ENCODE assay signal across 12 cellular contexts in the genomic region with DNA sequence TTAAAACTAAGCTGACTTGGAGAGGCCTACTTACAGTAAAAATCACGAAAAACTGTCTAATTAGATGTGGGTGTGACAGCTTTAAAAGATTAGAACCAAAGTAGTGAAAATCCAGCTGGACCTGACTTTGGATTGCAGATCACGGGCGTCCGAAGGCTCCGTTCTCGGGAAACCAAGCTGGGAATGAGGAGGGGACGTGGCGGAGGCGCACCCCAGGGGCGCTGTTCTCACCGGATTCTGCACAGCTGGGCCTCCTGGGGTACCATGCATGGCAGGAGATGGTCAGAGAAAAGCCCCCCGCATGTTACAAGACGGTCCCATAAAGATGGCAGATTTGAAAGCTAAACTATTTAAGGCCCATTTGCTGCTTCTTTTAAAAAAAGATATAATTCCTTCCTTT. TPM values are rescaled to one million over a fixed set of nuclear protein-coding genes. Genes with fewer than 3 reads are reported as not detected.
"Had no signal": no experiment of that assay in that cellular context is flagged by ENCODE, and none has a peak within 500 bp of the region (broad histone marks: within the 10 kb centered on the region; RNA-seq: fewer than 3 reads in every experiment).

No MANE protein-coding gene starts in this region.

- FAIRE-seq: H1, H54 had no signal

- H3K9me3 ChIP-seq: HAP-1 had no signal

- H3K36me3 ChIP-seq: HAP-1 had no signal

- ATAC-seq: GM23338, HCT116 had no signal

- DNase-seq: GM23248, GOT3, H7, H9, HCEC 1CT, HFFc6 had no signal

- H3K4me3 ChIP-seq: GM23248, GM23338, HAP-1 had no signal

- H3K27ac Mint-ChIP-seq: GM23338, H9, HFFc6 had no signal

- H3K27ac ChIP-seq: GM23248 had no signal

- H3K9ac ChIP-seq: GM23248 had no signal

- H3K4me1 ChIP-seq: HAP-1 had no signal

- H3K4me3 Mint-ChIP-seq: GM23338, H9, HFFc6 had no signal

RNA-seq across cellular contexts. Expression of gene OTOS, which starts 5.0 kb away (rescaled TPM):
- total RNA-seq: GM23248, GM23338, H1, H4, H7, H9 had no signal
- polyA plus RNA-seq: GM23248 had no signal
